29 cellular contexts compared by ENCODE assay signal in the genomic region with DNA sequence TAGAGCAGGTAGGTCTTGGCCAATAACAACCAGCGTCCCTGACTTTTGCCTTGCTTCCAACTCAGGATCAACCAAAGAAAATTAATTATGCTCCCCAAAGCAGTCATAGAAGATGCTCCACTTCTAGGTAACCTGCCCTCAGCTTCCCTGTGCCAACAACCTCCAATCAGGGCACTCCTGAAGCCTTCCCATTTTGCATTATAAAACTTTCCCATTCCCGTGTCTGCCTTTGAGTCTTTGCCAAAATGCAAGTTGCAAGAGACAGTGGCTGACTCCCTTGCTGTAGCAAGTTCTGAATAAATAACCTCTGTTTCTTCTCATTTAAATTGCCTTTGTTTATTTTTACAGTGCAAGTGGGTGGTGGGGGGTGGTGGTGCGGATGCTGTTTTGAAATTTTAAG.
"Had no signal": no experiment of that assay in that cellular context is flagged by ENCODE, and none has a peak within 500 bp of the region (broad histone marks: within the 10 kb centered on the region; RNA-seq: fewer than 3 reads in every experiment).

No MANE protein-coding gene starts in this region.

- H3K27ac ChIP-seq: adrenal gland, body of pancreas, cardiac muscle cell, colonic mucosa, VCaP had no signal

- H3K4me1 ChIP-seq: adrenal gland, body of pancreas, colonic mucosa had no signal

- H3K27ac Mint-ChIP-seq: activated B cell treated with CpG ODN at 0.5 μM for 24 hours; activated CD8-positive, alpha-beta T cell treated with anti-CD3 and anti-CD28 coated beads for 36 hours; activated naive CD4-positive, alpha-beta T cell treated with anti-CD3 and anti-CD28 coated beads for 36 hours; activated naive CD4-positive, alpha-beta T cell treated with anti-CD3 and anti-CD28 coated beads, Interleukin-2, amount 50 U/mL, for 24 hours; activated naive CD8-positive, alpha-beta T cell treated with anti-CD3 and anti-CD28 coated beads for 36 hours; activated naive CD8-positive, alpha-beta T cell treated with anti-CD3 and anti-CD28 coated beads, Interleukin-2, amount 50 U/mL, for 24 hours; activated T-helper 2 cell treated with anti-CD3 and anti-CD28 coated beads, Interferon-gamma antibody, Interleukin-2, Interleukin-4, amounts not matched to agents 10 μg/mL and 5 μg/mL and 100 μg/mL, durations not matched to agents 14 hours and 24 hours and 36 hours; endodermal cell had no signal

- H3K36me3 ChIP-seq: adrenal gland, cardiac muscle cell, colonic mucosa had no signal

- DNase-seq: activated B cell treated with CpG ODN at 0.5 μM for 24 hours; activated CD4-positive, alpha-beta T cell treated with anti-CD3 and anti-CD28 coated beads for 48 hours; activated CD4-positive, alpha-beta T cell treated with anti-CD3 and anti-CD28 coated beads, Interleukin-2, amount 50 U/mL, for 1 hour; activated CD4-positive, alpha-beta T cell treated with anti-CD3 and anti-CD28 coated beads, Interleukin-2, amount 50 U/mL, for 48 hours; activated CD8-positive, alpha-beta memory T cell treated with anti-CD3 and anti-CD28 coated beads for 24 hours; activated CD8-positive, alpha-beta T cell treated with anti-CD3 and anti-CD28 coated beads for 36 hours; activated effector memory CD4-positive, alpha-beta T cell treated with anti-CD3 and anti-CD28 coated beads, Interleukin-2, amount 50 U/mL, for 16 hours; activated naive CD4-positive, alpha-beta T cell treated with anti-CD3 and anti-CD28 coated beads for 36 hours; activated naive CD8-positive, alpha-beta T cell treated with anti-CD3 and anti-CD28 coated beads for 36 hours; activated naive CD8-positive, alpha-beta T cell treated with anti-CD3 and anti-CD28 coated beads, Interleukin-2, amount 50 U/mL, for 24 hours; activated T-cell treated with anti-CD3 and anti-CD28 coated beads, Interleukin-2, amount 50 U/mL, for 4 hours; adrenal gland; aorta; body of pancreas; central memory CD4-positive, alpha-beta T cell; cerebellar nuclear complex; colonic mucosa; effector memory CD4-positive, alpha-beta T cell; endodermal cell; foreskin fibroblast; T-helper 1 cell; T-helper 2 cell had no signal

- H3K9me3 ChIP-seq: adrenal gland, body of pancreas, colonic mucosa had no signal

- H3K9me3 Mint-ChIP-seq: activated B cell treated with CpG ODN at 0.5 μM for 24 hours; activated naive CD4-positive, alpha-beta T cell treated with anti-CD3 and anti-CD28 coated beads for 36 hours; activated naive CD4-positive, alpha-beta T cell treated with anti-CD3 and anti-CD28 coated beads, Interleukin-2, amount 50 U/mL, for 24 hours had no signal

- H3K4me3 ChIP-seq: adrenal gland, body of pancreas, cardiac muscle cell, colonic mucosa had no signal

- H3K27me3 Mint-ChIP-seq: activated B cell treated with CpG ODN at 0.5 μM for 24 hours; activated CD8-positive, alpha-beta T cell treated with anti-CD3 and anti-CD28 coated beads for 36 hours; activated naive CD4-positive, alpha-beta T cell treated with anti-CD3 and anti-CD28 coated beads, Interleukin-2, amount 50 U/mL, for 24 hours; activated naive CD8-positive, alpha-beta T cell treated with anti-CD3 and anti-CD28 coated beads for 36 hours; activated naive CD8-positive, alpha-beta T cell treated with anti-CD3 and anti-CD28 coated beads, Interleukin-2, amount 50 U/mL, for 24 hours had no signal

- H3K36me3 Mint-ChIP-seq: activated naive CD4-positive, alpha-beta T cell treated with anti-CD3 and anti-CD28 coated beads, Interleukin-2, amount 50 U/mL, for 24 hours; activated naive CD8-positive, alpha-beta T cell treated with anti-CD3 and anti-CD28 coated beads for 36 hours had no signal

- FAIRE-seq: frontal cortex had no signal

- H3K4me3 Mint-ChIP-seq: activated B cell treated with CpG ODN at 0.5 μM for 24 hours; activated CD8-positive, alpha-beta T cell treated with anti-CD3 and anti-CD28 coated beads for 36 hours; activated naive CD4-positive, alpha-beta T cell treated with anti-CD3 and anti-CD28 coated beads for 36 hours; activated naive CD4-positive, alpha-beta T cell treated with anti-CD3 and anti-CD28 coated beads, Interleukin-2, amount 50 U/mL, for 24 hours; activated naive CD8-positive, alpha-beta T cell treated with anti-CD3 and anti-CD28 coated beads for 36 hours; activated naive CD8-positive, alpha-beta T cell treated with anti-CD3 and anti-CD28 coated beads, Interleukin-2, amount 50 U/mL, for 24 hours; activated T-cell treated with anti-CD3 and anti-CD28 coated beads, Interleukin-2, amount 50 U/mL, for 4 hours; endodermal cell had no signal

- H3K4me1 Mint-ChIP-seq: activated B cell treated with CpG ODN at 0.5 μM for 24 hours; activated naive CD4-positive, alpha-beta T cell treated with anti-CD3 and anti-CD28 coated beads, Interleukin-2, amount 50 U/mL, for 24 hours; activated naive CD8-positive, alpha-beta T cell treated with anti-CD3 and anti-CD28 coated beads for 36 hours; activated naive CD8-positive, alpha-beta T cell treated with anti-CD3 and anti-CD28 coated beads, Interleukin-2, amount 50 U/mL, for 24 hours had no signal

- ATAC-seq: activated CD4-positive, CD25-positive, alpha-beta regulatory T cell treated with anti-CD3 and anti-CD28 coated beads, Interleukin-2, amount 50 U/mL, for 24 hours; activated CD8-positive, alpha-beta T cell treated with anti-CD3 and anti-CD28 coated beads for 36 hours; activated naive CD8-positive, alpha-beta T cell treated with anti-CD3 and anti-CD28 coated beads, Interleukin-2, amount 50 U/mL, for 24 hours; activated T-cell treated with anti-CD3 and anti-CD28 coated beads, Interleukin-2, amount 50 U/mL, for 4 hours; body of pancreas; esophagus mucosa had no signal

- H3K27me3 ChIP-seq: adrenal gland, body of pancreas, cardiac muscle cell, colonic mucosa had no signal
